In the genomic region with DNA sequence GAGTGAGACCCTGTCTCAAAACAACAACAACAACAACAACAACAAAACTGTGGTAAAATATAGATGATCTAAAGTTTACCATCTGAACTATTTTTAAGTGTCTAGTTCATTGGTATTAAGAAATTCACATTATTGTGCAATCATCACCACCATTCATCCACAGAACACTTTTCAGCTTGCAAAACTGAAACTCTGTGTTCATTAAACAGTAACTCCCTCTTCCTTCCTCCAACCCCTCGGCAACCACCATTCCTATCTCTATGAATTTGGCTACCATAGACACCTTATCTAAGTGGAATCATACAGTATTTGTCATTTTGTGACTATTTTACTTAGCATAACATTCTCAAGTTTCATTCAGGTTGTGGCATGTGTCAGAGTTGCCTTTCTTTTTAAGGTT, we compare ENCODE assay signal across 9 cellular contexts. TPM values are rescaled to one million over a fixed set of nuclear protein-coding genes. Genes with fewer than 3 reads are reported as not detected.
DNase-seq lines count a peak whose midpoint lies in the region; ATAC-seq, FAIRE-seq and TF ChIP-seq lines count a peak whose summit lies in the region.
"Had no signal": no experiment of that assay in that cellular context is flagged by ENCODE, and none has a peak within 500 bp of the region (broad histone marks: within the 10 kb centered on the region; RNA-seq: fewer than 3 reads in every experiment).

No MANE protein-coding gene starts in this region.

- H3K9ac ChIP-seq in SK-N-SH: no peak overlapping the region

- no peak for FAIRE-seq in small intestine (lab: Jason Lieb, UNC)

- H3K4me3 ChIP-seq in lower lobe of right lung: peak overlapping the region; percentile 31
- no peak overlapping the region for H3K4me3 ChIP-seq in SK-N-SH (ENCODE audit: low read depth in 2 of 2, low read length in 1 of 2)
- no peak overlapping the region for H3K4me3 ChIP-seq in brain microvascular endothelial cell (ENCODE audit: low read depth, low read length)
- no peak overlapping the region for H3K4me3 ChIP-seq in small intestine (ENCODE audit: low read depth in 1 of 2, low read length in 2 of 2)

- DNase-seq in activated B cell treated with CpG ODN at 0.5 μM for 24 hours (no peak), lower lobe of right lung (no peak), SK-N-SH (no peak), brain microvascular endothelial cell (no peak), small intestine (no peak), GM13977 (ENCODE audit: low spot score) (no peak)

- peaks cover 39% of the 10 kb centered on the region for H3K4me1 Mint-ChIP-seq in activated B cell treated with CpG ODN at 0.5 μM for 24 hours

- H3K4me2 ChIP-seq in SK-N-SH: no peak overlapping the region

- H3K4me3 Mint-ChIP-seq in activated B cell treated with CpG ODN at 0.5 μM for 24 hours: peak overlapping the region; percentile 1

- peaks cover 6% of the 10 kb centered on the region; the same call in 1 of the 2 replicates for H4K20me1 ChIP-seq in SK-N-SH (ENCODE audit: insufficient read depth)

- POLR2A ChIA-PET in activated B cell treated with CpG ODN at 0.5 μM for 24 hours (lab: Charles Lee): no interaction called here
- POLR2A ChIA-PET in SK-N-SH (lab: Yijun Ruan, JAX): no interaction called here

- H3K27ac Mint-ChIP-seq in activated B cell treated with CpG ODN at 0.5 μM for 24 hours: peak overlapping the region; percentile 3

- H3K27me3 ChIP-seq in lower lobe of right lung (ENCODE audit: low read depth): no peaks in the 10 kb centered on the region
- H3K27me3 ChIP-seq in SK-N-SH (ENCODE audit: insufficient read depth): no peaks in the 10 kb centered on the region
- H3K27me3 ChIP-seq in brain microvascular endothelial cell (replicated peaks): no peaks in the 10 kb centered on the region
- H3K27me3 ChIP-seq in small intestine (ENCODE audit: control insufficient read depth in 2 of 2, insufficient read depth in 2 of 2, low read length in 2 of 2): no peaks in the 10 kb centered on the region

- H3K9me3 ChIP-seq in lower lobe of right lung: no peaks in the 10 kb centered on the region
- H3K9me3 ChIP-seq in SK-N-SH: no peaks in the 10 kb centered on the region
- H3K9me3 ChIP-seq in small intestine (ENCODE audit: control insufficient read depth, low read depth): no peaks in the 10 kb centered on the region

- H3K4me1 ChIP-seq in lower lobe of right lung: peaks cover 34% of the 10 kb centered on the region
- H3K4me1 ChIP-seq in SK-N-SH (ENCODE audit: control insufficient read depth in 1 of 2, insufficient read depth in 2 of 2, low read depth in 1 of 2, low read length in 1 of 2): peaks cover 7 to 18% of the 10 kb centered on the region in 2 experiments; a peak in 3 of 4 replicates
- H3K4me1 ChIP-seq in small intestine (ENCODE audit: control insufficient read depth in 2 of 2, insufficient read depth in 1 of 2, low read depth in 1 of 2, low read length in 1 of 2): peaks cover 2 to 13% of the 10 kb centered on the region in 2 donors

- TF ChIP-seq RAD21 in SK-N-SH (IDR thresholded peaks at IDR 0.05; ENCODE audit: low read length): no peak

- no peaks in the 10 kb centered on the region for H3K27me3 Mint-ChIP-seq in activated B cell treated with CpG ODN at 0.5 μM for 24 hours

- H3K79me2 ChIP-seq in SK-N-SH (ENCODE audit: insufficient read depth): no peaks in the 10 kb centered on the region

- H3K36me3 ChIP-seq in lower lobe of right lung (no peaks in the 10 kb centered on the region), SK-N-SH (replicated peaks in 1 of 2; ENCODE audit: control insufficient read depth in 1 of 2, insufficient read depth in 2 of 2, low read length in 1 of 2) (no peaks in the 10 kb centered on the region), brain microvascular endothelial cell (replicated peaks) (no peaks in the 10 kb centered on the region), small intestine (ENCODE audit: control insufficient read depth in 2 of 2, insufficient read depth in 2 of 2, low read length in 2 of 2) (no peaks in the 10 kb centered on the region)

- intact Hi-C loops in activated B cell treated with CpG ODN at 0.5 μM for 24 hours (cut with micrococcal nuclease) (no loop called here), lower lobe of right lung (cut with DNase I) (no loop called here)

- peak overlapping the region; percentile 50 for H3K27ac ChIP-seq in lower lobe of right lung
- no peak overlapping the region for H3K27ac ChIP-seq in SK-N-SH (ENCODE audit: low read depth in 2 of 2, low read length in 1 of 2)
- H3K27ac ChIP-seq in brain microvascular endothelial cell: no peak overlapping the region
- no peak overlapping the region for H3K27ac ChIP-seq in small intestine (ENCODE audit: low read depth in 1 of 2, low read length in 1 of 2)

- no peak for TF ChIP-seq EP300 in SK-N-SH (IDR thresholded peaks at IDR 0.05; ENCODE audit: borderline replicate concordance in 1 of 2, low read depth in 1 of 2, low read length in 1 of 2)

- H3F3A ChIP-seq in SK-N-SH (replicated peaks; ENCODE audit: insufficient read depth): peaks cover 8% of the 10 kb centered on the region

- peaks cover 2% of the 10 kb centered on the region for H3K36me3 Mint-ChIP-seq in activated B cell treated with CpG ODN at 0.5 μM for 24 hours (ENCODE audit: low read depth)

- ATAC-seq in GM19438 (IDR thresholded peaks at IDR 0.05; ENCODE audit: low read depth, unreplicated experiment) (peak; percentile 77), HG03108 (IDR thresholded peaks at IDR 0.05; ENCODE audit: unreplicated experiment) (peak; percentile 64), activated B cell treated with CpG ODN at 0.5 μM for 24 hours (ENCODE audit: low read depth) (no peak), lower lobe of right lung (peak; percentile 61 to 74)

- no peaks in the 10 kb centered on the region for H3K9me3 Mint-ChIP-seq in activated B cell treated with CpG ODN at 0.5 μM for 24 hours

- in situ Hi-C loops in brain microvascular endothelial cell (cut with HindIII; ENCODE audit: low pct_ligation_motif_present, low sequenced_read_pairs): no loop called here
- in situ Hi-C loops in GM13977 (cut with MboI; ENCODE audit: low pct_unique_long_range_greater_than_20kb, low sequenced_read_pairs, unreplicated experiment): no loop called here

- CTCF ChIA-PET in activated B cell treated with CpG ODN at 0.5 μM for 24 hours (lab: Charles Lee): no interaction called here
- CTCF ChIA-PET in SK-N-SH (lab: Yijun Ruan, JAX): no interaction called here

- no peaks in the 10 kb centered on the region for H3K9me2 ChIP-seq in SK-N-SH

- WGBS in SK-N-SH (ENCODE audit: low lambda C conversion rate): 55% methylated on average over 1 of the region's 1 CpG
- WGBS in small intestine, 3 donors: 14 to 38% (median 25%) methylated on average over 1 of the region's 1 CpG

- no peak for TF ChIP-seq CTCF in activated B cell treated with CpG ODN at 0.5 μM for 24 hours (IDR thresholded peaks at IDR 0.05)
- no peak for TF ChIP-seq CTCF in lower lobe of right lung (IDR thresholded peaks at IDR 0.05)
- TF ChIP-seq CTCF in SK-N-SH (IDR thresholded peaks at IDR 0.05): no peak
- no peak for TF ChIP-seq CTCF in brain microvascular endothelial cell (IDR thresholded peaks at IDR 0.05; ENCODE audit: low read depth, low read length, missing control alignments)
- TF ChIP-seq CTCF in GM13977 (IDR thresholded peaks at IDR 0.05; ENCODE audit: extremely low read depth, insufficient read depth, missing control alignments): no peak

- H2AFZ ChIP-seq in SK-N-SH (ENCODE audit: low read depth): no peak overlapping the region

TF ChIP-seq in SK-N-SH, 30 proteins besides CTCF, POLR2A, EP300 and RAD21:
- TF ChIP-seq NFIC (IDR thresholded peaks at IDR 0.05; ENCODE audit: borderline replicate concordance) (no peak), FOXJ3 (CRISPR knock-in tag; IDR thresholded peaks at IDR 0.05) (no peak), MXI1 (IDR thresholded peaks at IDR 0.05; ENCODE audit: low read depth, low read length) (no peak), ELF1 (IDR thresholded peaks at IDR 0.05) (no peak), GABPA (IDR thresholded peaks at IDR 0.05; ENCODE audit: low read depth) (no peak)
TF ChIP-seq in SK-N-SH: peak in this region for 0.

RNA-seq across cellular contexts. Expression of a gene that starts 20.7 kb away (rescaled TPM):
- total RNA-seq in activated B cell treated with CpG ODN at 0.5 μM for 24 hours: 35.9 and 36.8 TPM in 2 replicates
- 41.4 TPM for total RNA-seq in lower lobe of right lung
- 2.1 and 2.8 TPM in 2 replicates for polyA plus RNA-seq in SK-N-SH (2012; rRNA removed)
- polyA plus RNA-seq in SK-N-SH (2012; cell fraction: cytosol; rRNA removed): 3.1 and 3.4 TPM in 2 replicates
- polyA plus RNA-seq in SK-N-SH (2012; cell fraction: nucleus; rRNA removed): 1.5 and 3.0 TPM in 2 replicates
- polyA plus RNA-seq in small intestine: 10 to 100 TPM in 2 of 3 donors, 1 to 10 TPM in 1; 7.1 to 28.0 (median 23.5) TPM

RNA-seq across cellular contexts. Expression of a gene that starts 48.9 kb away (rescaled TPM):
- total RNA-seq in activated B cell treated with CpG ODN at 0.5 μM for 24 hours (not detected in 2 replicates), lower lobe of right lung (not detected)
- polyA plus RNA-seq in SK-N-SH (2012; rRNA removed) (not detected in 2 replicates), small intestine (not detected)
- not detected in 2 replicates for polyA plus RNA-seq in SK-N-SH (2012; cell fraction: cytosol; rRNA removed)
- polyA plus RNA-seq in SK-N-SH (2012; cell fraction: nucleus; rRNA removed): not detected in 2 replicates
- total RNA-seq: myocyte had no signal
